ENCODE assay signal across 24 cellular contexts in the genomic region with DNA sequence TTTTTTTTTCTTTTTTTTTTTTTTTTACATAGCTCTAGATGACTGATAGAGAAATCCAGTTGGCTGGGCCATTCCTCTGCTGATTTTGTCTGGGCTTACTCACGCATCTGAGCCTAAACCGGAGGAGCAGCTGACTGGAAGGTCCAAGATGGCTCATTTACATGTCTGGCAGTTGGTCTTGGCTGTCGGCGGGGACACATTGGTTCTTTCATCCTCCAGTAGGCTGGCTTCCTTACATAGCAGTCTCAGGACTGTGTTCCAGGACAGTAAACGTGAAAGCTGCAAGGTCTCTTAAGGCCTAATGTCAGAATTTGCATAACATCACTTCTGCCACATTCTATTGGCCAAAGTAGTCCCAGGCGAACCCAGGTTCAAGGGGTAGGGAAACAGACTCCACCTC.
DNase-seq lines count a peak whose midpoint lies in the region; ATAC-seq and TF ChIP-seq lines count a peak whose summit lies in the region.
"Had no signal": no experiment of that assay in that cellular context is flagged by ENCODE, and none has a peak within 500 bp of the region (broad histone marks: within the 10 kb centered on the region; RNA-seq: fewer than 3 reads in every experiment).

No MANE protein-coding gene starts in this region.

- peak; percentile 32 for DNase-seq in NCI-H146 (lab: John Stamatoyannopoulos, UW)
- no peak for DNase-seq in NCI-H146 treated with DMSO at 0.1 percent for 48 hours (lab: John Stamatoyannopoulos, UW; ENCODE audit: unreplicated experiment)
- peak; percentile 90 to 94 for DNase-seq in NCI-H526 (lab: John Stamatoyannopoulos, UW)
- DNase-seq in DMS53 (lab: John Stamatoyannopoulos, UW) = no peak
- no peak for DNase-seq in left colon
- no peak for DNase-seq in naive thymus-derived CD8-positive, alpha-beta T cell
- DNase-seq: activated CD4-positive, alpha-beta T cell treated with anti-CD3 and anti-CD28 coated beads, Interleukin-2, amount 50 U/mL, for 48 hours; activated gamma-delta T cell; brain microvascular endothelial cell; dermis blood vessel endothelial cell; erythroblast; foreskin keratinocyte; HFFc6; kidney; mesenchymal stem cell; NCI-H2081 treated with DMSO at 0.1 percent for 48 hours; SIG-M5; spleen; stimulated activated CD4-positive, alpha-beta T cell treated with anti-CD3 and anti-CD28 coated beads, Interleukin-4, amount 100 ng/mL, for 4 hours; T-helper 17 cell had no signal

- no peak overlapping the region for H3K4me3 Mint-ChIP-seq in naive thymus-derived CD8-positive, alpha-beta T cell
- H3K4me3 Mint-ChIP-seq: HFFc6; natural killer cell treated with Interleukin-12 subunit alpha and Interleukin-12 subunit beta and Interleukin-15 and Interleukin-18, amount 100 ng/mL, for 72 hours; T-helper 17 cell had no signal

- no peak overlapping the region for H3K4me2 ChIP-seq in parathyroid adenoma (ENCODE audit: low read length)

- H3K27me3 Mint-ChIP-seq in naive thymus-derived CD8-positive, alpha-beta T cell = peaks cover 6 to 29% (median 24%) of the 10 kb centered on the region in 5 donors

- H3K36me3 ChIP-seq in ectodermal cell (ENCODE audit: control insufficient read depth, insufficient read depth, low read length) (no peaks in the 10 kb centered on the region), parathyroid adenoma (ENCODE audit: control insufficient read depth, insufficient read depth, low read length) (no peaks in the 10 kb centered on the region)
- H3K36me3 ChIP-seq: BE2C, brain microvascular endothelial cell, spleen had no signal

- no peaks in the 10 kb centered on the region for H3K9me3 ChIP-seq in ectodermal cell (ENCODE audit: control insufficient read depth, low read length)
- no peaks in the 10 kb centered on the region for H3K9me3 ChIP-seq in parathyroid adenoma (ENCODE audit: control insufficient read depth, low read length)
- H3K9me3 ChIP-seq: BE2C, spleen had no signal

- H2AFZ ChIP-seq in parathyroid adenoma = peak overlapping the region; percentile 89

- no peaks in the 10 kb centered on the region for H3K27me3 ChIP-seq in ectodermal cell (ENCODE audit: control insufficient read depth, insufficient read depth, low read length, poor library complexity, severe bottlenecking)
- H3K27me3 ChIP-seq in parathyroid adenoma (ENCODE audit: control insufficient read depth, insufficient read depth, low read length) = no peaks in the 10 kb centered on the region
- H3K27me3 ChIP-seq: BE2C had no signal

- WGBS in ectodermal cell, 2 experiments = 59 to 67% methylated on average over 6 of the region's 6 CpGs

- H3K27ac Mint-ChIP-seq in naive thymus-derived CD8-positive, alpha-beta T cell = no peak overlapping the region
- H3K27ac Mint-ChIP-seq: HFFc6; natural killer cell treated with Interleukin-12 subunit alpha and Interleukin-12 subunit beta and Interleukin-15 and Interleukin-18, amount 100 ng/mL, for 72 hours; T-helper 17 cell had no signal

- intact Hi-C loops in left colon (cut with DNase I, micrococcal nuclease) = no loop called here

- no peaks in the 10 kb centered on the region for H3K79me2 ChIP-seq in parathyroid adenoma

- H3K4me1 Mint-ChIP-seq in naive thymus-derived CD8-positive, alpha-beta T cell = no peaks in the 10 kb centered on the region

- peak overlapping the region; percentile 59 for H3K27ac ChIP-seq in ectodermal cell (ENCODE audit: insufficient read depth, low read depth, low read length, poor library complexity, severe bottlenecking)
- H3K27ac ChIP-seq in parathyroid adenoma = peak overlapping the region; percentile 60
- H3K27ac ChIP-seq: brain microvascular endothelial cell, foreskin keratinocyte, spleen had no signal

- no peak overlapping the region for H3K4me3 ChIP-seq in ectodermal cell (ENCODE audit: insufficient read depth, low read depth, low read length)
- H3K4me3 ChIP-seq in parathyroid adenoma (ENCODE audit: low read depth, low read length) = no peak overlapping the region
- H3K4me3 ChIP-seq: spleen had no signal

- ATAC-seq in left colon = no peak
- no peak for ATAC-seq in naive thymus-derived CD8-positive, alpha-beta T cell
- ATAC-seq: foreskin keratinocyte; natural killer cell treated with Interleukin-12 subunit alpha and Interleukin-12 subunit beta and Interleukin-15 and Interleukin-18, amount 100 ng/mL, for 72 hours; T-helper 17 cell had no signal

- TF ChIP-seq CTCF in parathyroid adenoma (IDR thresholded peaks at IDR 0.05) = no peak

- H3K4me1 ChIP-seq in ectodermal cell (ENCODE audit: control insufficient read depth, insufficient read depth, low read length) = peaks cover 39% of the 10 kb centered on the region
- H3K4me1 ChIP-seq in parathyroid adenoma = peaks cover 41% of the 10 kb centered on the region
- H3K4me1 ChIP-seq: foreskin keratinocyte, spleen had no signal

- POLR2A ChIA-PET in naive thymus-derived CD8-positive, alpha-beta T cell (lab: Charles Lee) = no interaction called here

- H3K36me3 Mint-ChIP-seq in naive thymus-derived CD8-positive, alpha-beta T cell = no peaks in the 10 kb centered on the region
- H3K36me3 Mint-ChIP-seq: natural killer cell treated with Interleukin-12 subunit alpha and Interleukin-12 subunit beta and Interleukin-15 and Interleukin-18, amount 100 ng/mL, for 72 hours had no signal

- no peak overlapping the region for H3K9ac ChIP-seq in parathyroid adenoma

- H3K9me3 Mint-ChIP-seq in naive thymus-derived CD8-positive, alpha-beta T cell = no peaks in the 10 kb centered on the region
- H3K9me3 Mint-ChIP-seq: HFFc6; natural killer cell treated with Interleukin-12 subunit alpha and Interleukin-12 subunit beta and Interleukin-15 and Interleukin-18, amount 100 ng/mL, for 72 hours had no signal

Comparison
In these comparisons a context has a peak if more than half of its experiments do, and no peak if none do; other contexts are left out.
1. DNase-seq: peak in NCI-H146 (single experiment) and NCI-H526 (2 of 2); none in NCI-H146 treated with DMSO at 0.1 percent for 48 hours (single experiment), DMS53 (single experiment), left colon (0 of 2) and naive thymus-derived CD8-positive, alpha-beta T cell (0 of 10).